ENCODE assay signal across 9 cellular contexts in genomic region chr11:125496465-125496817, GRCh38. TPM values are rescaled to one million over a fixed set of nuclear protein-coding genes. Genes with fewer than 3 reads are reported as not detected.
A peak's percentile ranks its signal among the peaks of the same experiment; 100 is the strongest.
DNase-seq lines count a peak whose midpoint lies in the region; ATAC-seq and TF ChIP-seq lines count a peak whose summit lies in the region.
"Had no signal": no experiment of that assay in that cellular context is flagged by ENCODE, and none has a peak within 500 bp of the region (broad histone marks: within the 10 kb centered on the region; RNA-seq: fewer than 3 reads in every experiment).

No MANE protein-coding gene starts in this region.

- no TSS peak for BruUV-seq in Caco-2 (replicated peaks; lab: Mats Ljungman, UMichigan)

- WGBS in psoas muscle, 3 donors, result 25 to 35% (median 25%) methylated on average over 12 of the region's 12 CpGs
- 58 to 65% methylated on average over 12 of the region's 12 CpGs for WGBS in body of pancreas, 2 donors

- CTCF ChIA-PET in Caco-2 (lab: Charles Lee) (no interaction called here), WTC11 (lab: Charles Lee) (interaction anchor here (0.6 to 1.5 kb wide), 8 partner anchors 20 to 73 kb away, joined by 3 to 6 read pairs (median 4); partner anchors contain the start of gene EI24)

- H3K36me3 ChIP-seq in Caco-2 (ENCODE audit: control insufficient read depth, insufficient read depth, low read length), result no peaks in the 10 kb centered on the region
- no peaks in the 10 kb centered on the region for H3K36me3 ChIP-seq in psoas muscle (ENCODE audit: insufficient read depth in 1 of 2, low read depth in 1 of 2)
- no peaks in the 10 kb centered on the region for H3K36me3 ChIP-seq in body of pancreas (replicated peaks in 1 of 2; ENCODE audit: insufficient read depth in 1 of 2, low read depth in 2 of 2)

- ATAC-seq in WTC11 (no peak; the same call in 1 of the 2 replicates), psoas muscle (no peak), body of pancreas (no peak)

- H3K9me3 Mint-ChIP-seq in Caco-2 (ENCODE audit: unreplicated experiment) (no peaks in the 10 kb centered on the region), WTC11 (peaks cover 5% of the 10 kb centered on the region; the same call in 1 of the 2 replicates)

- POLR2A ChIA-PET in Caco-2 (lab: Charles Lee), result no interaction called here
- POLR2A ChIA-PET in WTC11 (lab: Charles Lee), result no interaction called here

- H3K9me3 ChIP-seq in Caco-2 (peaks cover 6% of the 10 kb centered on the region), psoas muscle (no peaks in the 10 kb centered on the region), body of pancreas (no peaks in the 10 kb centered on the region)

- no peak for TF ChIP-seq POLR2A in body of pancreas (IDR thresholded peaks at IDR 0.05)

- TF ChIP-seq CTCF in Caco-2 (IDR thresholded peaks at IDR 0.05; ENCODE audit: insufficient read depth in 1 of 2, low read depth in 1 of 2, low read length in 1 of 2, severe bottlenecking in 1 of 2, unreplicated experiment in 1 of 2) (no peak), WTC11 (IDR thresholded peaks at IDR 0.05) (no peak), psoas muscle (IDR thresholded peaks at IDR 0.05) (no peak), body of pancreas (IDR thresholded peaks at IDR 0.05) (no peak)

- DNase-seq in Caco-2 (no peak), WTC11 (ENCODE audit: low spot score) (no peak), head of caudate nucleus (peak in 23 of 42 donors; percentile 17 to 72 (median 50)), psoas muscle (no peak), NCI-H524 treated with DMSO at 0.1 percent for 48 hours (lab: John Stamatoyannopoulos, UW) (no peak), kidney glomerular epithelial cell (lab: John Stamatoyannopoulos, UW) (no peak), body of pancreas (no peak)
- no peak for DNase-seq in stimulated activated CD4-positive, alpha-beta T cell treated with anti-CD3 and anti-CD28 coated beads, Interleukin-12 subunit alpha, Interleukin-12 subunit beta, amount 100 ng/mL, for 4 hours
- DNase-seq: effector CD4-positive, alpha-beta T cell had no signal

- peaks cover 10% of the 10 kb centered on the region for H3K27me3 ChIP-seq in Caco-2 (replicated peaks; ENCODE audit: control insufficient read depth, insufficient read depth, low read length)
- H3K27me3 ChIP-seq in psoas muscle (ENCODE audit: insufficient read depth in 3 of 3, low read length in 2 of 3), result peaks cover 0 to 29% (median 0%) of the 10 kb centered on the region in 3 donors
- peaks cover 0 to 13% of the 10 kb centered on the region in 2 donors for H3K27me3 ChIP-seq in body of pancreas

- H3K4me3 ChIP-seq in Caco-2 (ENCODE audit: low read depth, low read length) (peak overlapping the region; percentile 35), psoas muscle (peak overlapping the region; percentile 70), body of pancreas (peak overlapping the region in 1 of 2 donors; percentile 25)

- H3K4me1 Mint-ChIP-seq in Caco-2 (ENCODE audit: low read depth, unreplicated experiment), result no peaks in the 10 kb centered on the region
- peaks cover 29% of the 10 kb centered on the region for H3K4me1 Mint-ChIP-seq in WTC11

- H3K27ac ChIP-seq in psoas muscle (no peak overlapping the region), body of pancreas (no peak overlapping the region)

- H3K4me3 Mint-ChIP-seq in Caco-2 (ENCODE audit: unreplicated experiment), result peak overlapping the region; percentile 91
- H3K4me3 Mint-ChIP-seq in WTC11, result peak overlapping the region; percentile 83

- H3K36me3 Mint-ChIP-seq in Caco-2 (ENCODE audit: insufficient read depth, unreplicated experiment), result peaks cover 5% of the 10 kb centered on the region
- no peaks in the 10 kb centered on the region for H3K36me3 Mint-ChIP-seq in WTC11

- intact Hi-C loops in Caco-2 (cut with micrococcal nuclease; ENCODE audit: unreplicated experiment), result loop anchor here (10.0 kb wide), 1 partner anchor 222 kb away; no protein-coding TSS in a partner anchor
- intact Hi-C loops in head of caudate nucleus (cut with DNase I), result loop anchor here (5.0 to 10.0 kb wide), 3 partner anchors 44 to 98 kb away; partner anchors contain the start of genes EI24 and STT3A
- intact Hi-C loops in psoas muscle (cut with DNase I), result no loop called here
- intact Hi-C loops in body of pancreas (cut with DNase I), result no loop called here

- H3K4me1 ChIP-seq in Caco-2 (peaks cover 7% of the 10 kb centered on the region; the same call in 1 of the 2 replicates), psoas muscle (no peaks in the 10 kb centered on the region), body of pancreas (peaks cover 18% of the 10 kb centered on the region)

- H3K27ac Mint-ChIP-seq in Caco-2 (ENCODE audit: unreplicated experiment) (no peak overlapping the region), WTC11 (no peak overlapping the region)

- H3K27me3 Mint-ChIP-seq in Caco-2 (ENCODE audit: insufficient read depth, unreplicated experiment), result peaks cover 41% of the 10 kb centered on the region
- H3K27me3 Mint-ChIP-seq in WTC11 (ENCODE audit: low read depth), result peaks cover 27% of the 10 kb centered on the region

TF ChIP-seq in WTC11, 78 proteins besides CTCF, POLR2A, EP300 and RAD21:
- no peak for TF ChIP-seq PRDM15 (CRISPR knock-in tag; IDR thresholded peaks at IDR 0.05)
- TF ChIP-seq FOXP1 (CRISPR knock-in tag; IDR thresholded peaks at IDR 0.05; ENCODE audit: borderline replicate concordance), result no peak
- no peak for TF ChIP-seq ZNF121 (CRISPR knock-in tag; IDR thresholded peaks at IDR 0.05)
- peak; percentile 8; the same call in 1 of the 2 replicates for TF ChIP-seq MAX (CRISPR knock-in tag; IDR thresholded peaks at IDR 0.05)
- no peak for TF ChIP-seq TP53 (CRISPR knock-in tag; IDR thresholded peaks at IDR 0.05)
- no peak for TF ChIP-seq AR (CRISPR knock-in tag; IDR thresholded peaks at IDR 0.05)
- no peak for TF ChIP-seq ZNF416 (CRISPR knock-in tag; IDR thresholded peaks at IDR 0.05)

RNA-seq across cellular contexts. Expression of gene FEZ1, which starts 0.4 kb away (rescaled TPM):
- total RNA-seq in Caco-2 (2022) (1.5 and 1.9 TPM in 2 replicates), WTC11 (2021) (33.2 to 46.1 TPM (median 36.4 TPM) in 3 replicates), psoas muscle (1 to 10 TPM; 2.4 to 4.5 (median 3.9) TPM), body of pancreas (10 to 100 TPM in 1 of 2 donors, 1 to 10 TPM in 1; 8.3 to 16.2 TPM)
- 1 to 10 TPM; 2.3 to 7.6 (median 2.8) TPM for polyA plus RNA-seq in psoas muscle

Comparison
In these comparisons a context has a peak if more than half of its experiments do, and no peak if none do; other contexts are left out.
1. DNase-seq: peak in head of caudate nucleus (23 of 42); none in Caco-2 (0 of 2), WTC11 (single experiment), psoas muscle (0 of 2), stimulated activated CD4-positive, alpha-beta T cell treated with anti-CD3 and anti-CD28 coated beads, Interleukin-12 subunit alpha, Interleukin-12 subunit beta, amount 100 ng/mL, for 4 hours (single experiment), NCI-H524 treated with DMSO at 0.1 percent for 48 hours (single experiment), kidney glomerular epithelial cell (single experiment) and body of pancreas (0 of 4).
2. intact Hi-C loops: an anchor here in Caco-2 (10.0 kb wide) and head of caudate nucleus (5.0 to 10.0 kb wide); none called in psoas muscle and body of pancreas.